In genomic region chr4:122766950-122767349, GRCh38 we compare ENCODE assay signal across 2 cellular contexts.
A peak's percentile ranks its signal among the peaks of the same experiment; 100 is the strongest.
TF ChIP-seq lines count a peak whose summit lies in the region.

No MANE protein-coding gene starts in this region.

TF ChIP-seq in K562, 482 proteins besides CTCF, POLR2A, EP300 and RAD21 (continued from another document and continues in another):
- no peak for TF ChIP-seq ZBTB12 (CRISPR knock-in tag; IDR thresholded peaks at IDR 0.05)
- no peak for TF ChIP-seq ETV5 (CRISPR knock-in tag; IDR thresholded peaks at IDR 0.05; ENCODE audit: low read depth)
- no peak for TF ChIP-seq PTTG1 (tag; IDR thresholded peaks at IDR 0.05; ENCODE audit: low read depth)
- no peak for TF ChIP-seq UBTF (IDR thresholded peaks at IDR 0.05; ENCODE audit: borderline replicate concordance in 1 of 2, low read depth in 2 of 2, low read length in 2 of 2)
- no peak for TF ChIP-seq BRD9 (IDR thresholded peaks at IDR 0.05; ENCODE audit: low read depth, partially characterized antibody)
- TF ChIP-seq NFIC (IDR thresholded peaks at IDR 0.05): peak; percentile 55
- peak in 1 of 2 experiments; percentile 3; a peak in 1 of 4 replicates for TF ChIP-seq NRF1 (conservative IDR thresholded peaks at IDR 0.05 in 1 of 2, IDR thresholded peaks at IDR 0.05 in 1 of 2)
- peak; percentile 74 for TF ChIP-seq ZEB2 (IDR thresholded peaks at IDR 0.05)
- 0 out of 2 replicates have a peak, but pooled peaks have one; percentile 18 for TF ChIP-seq CXXC5 (CRISPR knock-in tag; IDR thresholded peaks at IDR 0.05)
- no peak for TF ChIP-seq HCFC1 (IDR thresholded peaks at IDR 0.05; ENCODE audit: low read depth, low read length)
- TF ChIP-seq MCM7 (IDR thresholded peaks at IDR 0.05): no peak
- peak; percentile 84; the same call in 1 of the 2 replicates for TF ChIP-seq POLR2AphosphoS5 (IDR thresholded peaks at IDR 0.05; ENCODE audit: control insufficient read depth, insufficient read depth, low read depth, low read length)
- TF ChIP-seq LEF1 (IDR thresholded peaks at IDR 0.05): no peak
- TF ChIP-seq PHTF2 (CRISPR knock-in tag; IDR thresholded peaks at IDR 0.05): no peak
- TF ChIP-seq BCL6 (CRISPR knock-in tag; IDR thresholded peaks at IDR 0.05): no peak
- TF ChIP-seq KLF10 (CRISPR knock-in tag; IDR thresholded peaks at IDR 0.05): no peak
- peak; percentile 76 for TF ChIP-seq TAL1 (IDR thresholded peaks at IDR 0.05)
- no peak for TF ChIP-seq ZNF644 (tag; IDR thresholded peaks at IDR 0.05; ENCODE audit: low read depth)
- peak; percentile 64 for TF ChIP-seq SOX6 (IDR thresholded peaks at IDR 0.05)
- peak; percentile 31 to 36; a peak in 2 of 4 replicates for TF ChIP-seq TRIM24 (IDR thresholded peaks at IDR 0.05)
- no peak for TF ChIP-seq ZNF57 (CRISPR knock-in tag; IDR thresholded peaks at IDR 0.05)
- peak; percentile 57; the same call in 1 of the 2 replicates for TF ChIP-seq GATAD2A (IDR thresholded peaks at IDR 0.05)
- TF ChIP-seq ZFX (CRISPR knock-in tag; IDR thresholded peaks at IDR 0.05): no peak
- no peak for TF ChIP-seq TGIF2 (CRISPR knock-in tag; IDR thresholded peaks at IDR 0.05)
- TF ChIP-seq CBFA2T2 (conservative IDR thresholded peaks at IDR 0.05): peak; percentile 80
- TF ChIP-seq ZFP1 (CRISPR knock-in tag; IDR thresholded peaks at IDR 0.05): no peak
- no peak for TF ChIP-seq ZMIZ1 (IDR thresholded peaks at IDR 0.05; ENCODE audit: low read depth in 2 of 2, low read length in 2 of 2)
- TF ChIP-seq ZNF384 (IDR thresholded peaks at IDR 0.05; ENCODE audit: low read depth, low read length): no peak
- no peak for TF ChIP-seq ZNF133 (CRISPR knock-in tag; IDR thresholded peaks at IDR 0.05)
- no peak for TF ChIP-seq RUNX1 (IDR thresholded peaks at IDR 0.05; ENCODE audit: low read depth)
- TF ChIP-seq SAFB2 (IDR thresholded peaks at IDR 0.05; ENCODE audit: borderline replicate concordance, low read depth, low read length, severe bottlenecking): no peak
- TF ChIP-seq DACH1 (IDR thresholded peaks at IDR 0.05; ENCODE audit: partially characterized antibody): no peak
- no peak for TF ChIP-seq NFE2L1 (tag; IDR thresholded peaks at IDR 0.05; ENCODE audit: borderline replicate concordance, low read depth)
- TF ChIP-seq MECOM (CRISPR knock-in tag; IDR thresholded peaks at IDR 0.05): no peak
- no peak for TF ChIP-seq RBM17 (IDR thresholded peaks at IDR 0.05; ENCODE audit: borderline replicate concordance, low read depth, low read length)
- no peak for TF ChIP-seq PHB (CRISPR knock-in tag; IDR thresholded peaks at IDR 0.05)
- peak; percentile 51 for TF ChIP-seq SMARCE1 (IDR thresholded peaks at IDR 0.05)
- TF ChIP-seq TFAM (CRISPR knock-in tag; conservative IDR thresholded peaks at IDR 0.05): no peak

TF ChIP-seq in HepG2, 621 proteins besides CTCF, POLR2A, EP300 and RAD21 (continued from another document and continues in another):
- TF ChIP-seq ZBTB2 (CRISPR knock-in tag; IDR thresholded peaks at IDR 0.05; ENCODE audit: low read depth) (no peak), E2F5 (CRISPR knock-in tag; conservative IDR thresholded peaks at IDR 0.05) (no peak), ZNF501 (CRISPR knock-in tag; IDR thresholded peaks at IDR 0.05) (peak; percentile 54; the same call in 1 of the 2 replicates), CBX5 (CRISPR knock-in tag; IDR thresholded peaks at IDR 0.05; ENCODE audit: borderline replicate concordance) (peak; percentile 63; the same call in 1 of the 2 replicates), ZNF432 (CRISPR knock-in tag; IDR thresholded peaks at IDR 0.05; ENCODE audit: borderline replicate concordance) (no peak), SMARCE1 (IDR thresholded peaks at IDR 0.05; ENCODE audit: borderline replicate concordance) (no peak), RORA (CRISPR knock-in tag; IDR thresholded peaks at IDR 0.05) (no peak), RARG (CRISPR knock-in tag; IDR thresholded peaks at IDR 0.05; ENCODE audit: low read depth) (no peak), ZNF33A (CRISPR knock-in tag; IDR thresholded peaks at IDR 0.05; ENCODE audit: borderline replicate concordance) (no peak), ZFP82 (CRISPR knock-in tag; IDR thresholded peaks at IDR 0.05; ENCODE audit: borderline replicate concordance) (no peak), ZBTB7A (CRISPR knock-in tag; IDR thresholded peaks at IDR 0.05) (peak; percentile 53; the same call in 1 of the 2 replicates), ZBTB37 (CRISPR knock-in tag; IDR thresholded peaks at IDR 0.05) (no peak), PATZ1 (CRISPR knock-in tag; IDR thresholded peaks at IDR 0.05) (peak; percentile 100), ZBTB8A (CRISPR knock-in tag; IDR thresholded peaks at IDR 0.05; ENCODE audit: borderline replicate concordance, low read depth) (no peak), RXRB (CRISPR knock-in tag; IDR thresholded peaks at IDR 0.05; ENCODE audit: borderline replicate concordance) (peak; percentile 55; the same call in 1 of the 2 replicates), ZNF333 (CRISPR knock-in tag; IDR thresholded peaks at IDR 0.05; ENCODE audit: borderline replicate concordance) (no peak), FOXC1 (CRISPR knock-in tag; IDR thresholded peaks at IDR 0.05; ENCODE audit: borderline replicate concordance) (peak; percentile 45; the same call in 1 of the 2 replicates), PITX1 (CRISPR knock-in tag; IDR thresholded peaks at IDR 0.05) (peak; percentile 66; the same call in 1 of the 2 replicates), MAX (IDR thresholded peaks at IDR 0.05) (peak; percentile 62), NONO (IDR thresholded peaks at IDR 0.05) (no peak), NONO (CRISPR knock-in tag; conservative IDR thresholded peaks at IDR 0.05) (peak; percentile 78), ATM (IDR thresholded peaks at IDR 0.05; ENCODE audit: borderline replicate concordance) (no peak), MXI1 (IDR thresholded peaks at IDR 0.05; ENCODE audit: borderline replicate concordance, low read depth, low read length) (no peak; the same call in 2 of the 3 replicates), ZNF574 (CRISPR knock-in tag; IDR thresholded peaks at IDR 0.05) (peak; percentile 50; the same call in 1 of the 2 replicates), ZNF318 (CRISPR knock-in tag; IDR thresholded peaks at IDR 0.05) (no peak), FOXO1 (CRISPR knock-in tag; IDR thresholded peaks at IDR 0.05) (peak; percentile 89)
